ENCODE assay signal across 8 cellular contexts in the genomic region with DNA sequence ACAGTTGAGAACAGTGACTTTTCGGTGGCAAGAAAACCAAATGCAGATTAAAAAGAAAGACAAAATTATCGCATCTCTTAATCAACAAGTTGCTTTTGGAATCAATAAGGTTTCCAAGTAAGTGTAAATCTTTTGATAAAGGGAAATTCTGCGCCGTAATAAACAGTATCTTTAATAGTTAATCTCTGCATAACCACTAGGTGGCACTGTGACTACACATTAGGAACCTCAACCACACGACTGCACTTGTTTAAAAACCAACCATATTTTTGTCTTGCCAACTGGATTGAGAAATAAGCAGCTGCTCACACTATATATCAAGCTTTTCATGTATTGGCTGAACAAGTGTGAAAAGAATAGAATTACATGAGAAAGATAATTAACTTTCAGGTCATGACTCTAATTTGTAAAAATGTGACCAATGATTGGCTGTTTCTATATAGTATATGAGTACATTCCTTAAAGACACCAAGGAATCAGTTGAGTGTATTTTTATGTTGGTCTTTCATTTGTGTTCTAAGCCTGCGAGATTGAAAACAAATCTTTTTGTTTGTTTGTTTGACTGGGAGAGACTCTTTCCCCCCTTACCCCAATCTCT.
DNase-seq lines count a peak whose midpoint lies in the region; ATAC-seq and TF ChIP-seq lines count a peak whose summit lies in the region.

No MANE protein-coding gene starts in this region.

- H3K36me3 Mint-ChIP-seq in CD4-positive, alpha-beta T cell (ENCODE audit: low read depth), result peaks cover 28% of the 10 kb centered on the region

- no peak overlapping the region for H3K4me3 ChIP-seq in neural cell (ENCODE audit: low read length)

- no peaks in the 10 kb centered on the region for H3K9me3 ChIP-seq in CD4-positive, alpha-beta T cell (ENCODE audit: control insufficient read depth, low read length)
- H3K9me3 ChIP-seq in neural cell (ENCODE audit: low read length), result no peaks in the 10 kb centered on the region

- H3F3A ChIP-seq in neural cell (ENCODE audit: insufficient read depth, low read length, poor library complexity, severe bottlenecking), result no peaks in the 10 kb centered on the region

- TF ChIP-seq EP300 in neural cell (conservative IDR thresholded peaks at IDR 0.05; ENCODE audit: poor library complexity, severe bottlenecking), result no peak

- no peaks in the 10 kb centered on the region for H3K9me3 Mint-ChIP-seq in CD4-positive, alpha-beta T cell

- no peaks in the 10 kb centered on the region for H4K20me1 ChIP-seq in neural cell (ENCODE audit: insufficient read depth)

- no peaks in the 10 kb centered on the region for H3K27me3 ChIP-seq in CD4-positive, alpha-beta T cell (ENCODE audit: control insufficient read depth, insufficient read depth, low read length)
- H3K27me3 ChIP-seq in neural cell (ENCODE audit: insufficient read depth, low read depth, low read length), result no peaks in the 10 kb centered on the region

- no peak overlapping the region for H3K27ac Mint-ChIP-seq in CD4-positive, alpha-beta T cell

- TF ChIP-seq RAD21 in neural cell (conservative IDR thresholded peaks at IDR 0.05), result peak; percentile 92

- peaks cover 20% of the 10 kb centered on the region for H3K4me1 Mint-ChIP-seq in CD4-positive, alpha-beta T cell (ENCODE audit: low read depth)

- TF ChIP-seq CTCF in CD4-positive, alpha-beta T cell (IDR thresholded peaks at IDR 0.05), result peak; percentile 90
- TF ChIP-seq CTCF in neural cell (IDR thresholded peaks at IDR 0.05; ENCODE audit: poor library complexity, severe bottlenecking), result peak; percentile 89

- no peaks in the 10 kb centered on the region for H3K36me3 ChIP-seq in neural cell (ENCODE audit: insufficient read depth, low read length)

- DNase-seq in CD4-positive, alpha-beta T cell, result peak in 7 of 10 experiments; percentile 5 to 44 (median 37)
- DNase-seq in NCI-H526 (lab: John Stamatoyannopoulos, UW) (peak; percentile 4 to 61), T1000 (lab: John Stamatoyannopoulos, UW) (no peak)
- peak; percentile 32 for DNase-seq in activated CD4-positive, alpha-beta T cell treated with anti-CD3 and anti-CD28 coated beads, Interleukin-2, amount 50 U/mL, for 1 hour

- no peaks in the 10 kb centered on the region for H3K79me2 ChIP-seq in neural cell (replicated peaks; ENCODE audit: insufficient read depth, low read length)

- no peak overlapping the region for H2AFZ ChIP-seq in neural cell (ENCODE audit: low read depth, low read length)

- H3K4me3 Mint-ChIP-seq in CD4-positive, alpha-beta T cell, result no peak overlapping the region

- no peaks in the 10 kb centered on the region for H3K9me2 ChIP-seq in neural cell (ENCODE audit: insufficient read depth, low read length)

- POLR2A ChIA-PET in CD4-positive, alpha-beta T cell (lab: Charles Lee), result interaction anchor here (0.6 to 2.8 kb wide), 6 partner anchors 63 to 253 kb away, joined by 3 to 15 read pairs (median 4); partner anchors contain the start of genes CIP2A and DZIP3

- intact Hi-C loops in CD4-positive, alpha-beta T cell (cut with DNase I, micrococcal nuclease), result loop anchor here (1.0 to 5.0 kb wide), 6 partner anchors 156 to 1650 kb away; no protein-coding TSS in a partner anchor

- H3K4me2 ChIP-seq in neural cell (ENCODE audit: low read length), result no peak overlapping the region

- no peak overlapping the region for H3K27ac ChIP-seq in CD4-positive, alpha-beta T cell (ENCODE audit: low read depth, low read length)
- H3K27ac ChIP-seq in neural cell (ENCODE audit: low read length), result no peak overlapping the region

- H3K27me3 Mint-ChIP-seq in CD4-positive, alpha-beta T cell, result no peaks in the 10 kb centered on the region

- peak; percentile 81 for ATAC-seq in CD4-positive, alpha-beta T cell (ENCODE audit: poor library complexity)
- ATAC-seq in GM19025 (IDR thresholded peaks at IDR 0.05; ENCODE audit: low read depth, unreplicated experiment) (peak; percentile 53), HG03469 (IDR thresholded peaks at IDR 0.05; ENCODE audit: unreplicated experiment) (peak; percentile 72), esophagus mucosa (peak; percentile 81)

- CTCF ChIA-PET in CD4-positive, alpha-beta T cell (lab: Charles Lee), result interaction anchor here (0.6 to 3.6 kb wide), 10 partner anchors 15 to 259 kb away, joined by 3 to 31 read pairs (median 6); no protein-coding TSS in a partner anchor

- H3K9ac ChIP-seq in neural cell (ENCODE audit: low read length), result no peak overlapping the region

TF ChIP-seq in neural cell, 6 proteins besides CTCF, POLR2A, EP300 and RAD21:
- peak; percentile 92 for TF ChIP-seq SMC3 (conservative IDR thresholded peaks at IDR 0.05; ENCODE audit: poor library complexity)
- no peak for TF ChIP-seq REST (IDR thresholded peaks at IDR 0.05; ENCODE audit: borderline replicate concordance)
